Comparison of ENCODE assay signal across 16 cellular contexts in genomic region chr9:127563579-127563978, GRCh38. TPM values are rescaled to one million over a fixed set of nuclear protein-coding genes. Genes with fewer than 3 reads are reported as not detected.
DNase-seq lines count a peak whose midpoint lies in the region; ATAC-seq and TF ChIP-seq lines count a peak whose summit lies in the region.
"Had no signal": no experiment of that assay in that cellular context is flagged by ENCODE, and none has a peak within 500 bp of the region (broad histone marks: within the 10 kb centered on the region; RNA-seq: fewer than 3 reads in every experiment).

No MANE protein-coding gene starts in this region.

- no peak overlapping the region for H2AFZ ChIP-seq in GM23338
- H2AFZ ChIP-seq in mesenchymal stem cell (ENCODE audit: low read depth, low read length), result no peak overlapping the region

- no peak for ATAC-seq in GM23338
- no peak for ATAC-seq in HG03469 (IDR thresholded peaks at IDR 0.05; ENCODE audit: unreplicated experiment)

- H3K27me3 Mint-ChIP-seq in GM23338 (ENCODE audit: insufficient read depth, low read depth, poor library complexity), result peaks cover 13% of the 10 kb centered on the region
- H3K27me3 Mint-ChIP-seq: activated CD4-positive, alpha-beta T cell treated with anti-CD3 and anti-CD28 coated beads, Interleukin-2, amount 10 ng/mL, durations not matched to agents 7 days and 5 days had no signal

- peak overlapping the region; percentile 32; the same call in 1 of the 2 replicates for H3K27ac ChIP-seq in GM23338 (ENCODE audit: low read depth)
- peak overlapping the region; percentile 86 for H3K27ac ChIP-seq in mesenchymal stem cell (ENCODE audit: low read length, poor library complexity, severe bottlenecking)
- peak overlapping the region; percentile 56 to 82 for H3K27ac ChIP-seq in testis
- H3K27ac ChIP-seq in effector memory CD4-positive, alpha-beta T cell (ENCODE audit: insufficient read depth, low read length, poor library complexity, severe bottlenecking), result no peak overlapping the region

- H3K14ac ChIP-seq in mesenchymal stem cell (ENCODE audit: low read length in 2 of 2), result no peak overlapping the region

- H3K9ac ChIP-seq in adipocyte (ENCODE audit: low read length) (peak overlapping the region; percentile 80), mesenchymal stem cell (ENCODE audit: low read length) (peak overlapping the region; percentile 85)

- H3K9me3 Mint-ChIP-seq in GM23338, result no peaks in the 10 kb centered on the region
- H3K9me3 Mint-ChIP-seq: activated CD4-positive, alpha-beta T cell treated with anti-CD3 and anti-CD28 coated beads, Interleukin-2, amount 10 ng/mL, durations not matched to agents 7 days and 5 days; T-helper 2 cell treated with Interferon-gamma antibody and Interleukin-4, amounts not matched to agents 5 μg/mL and 100 μg/mL, for 36 hours had no signal

- no peaks in the 10 kb centered on the region; the same call in 1 of the 2 replicates for H3K27me3 ChIP-seq in GM23338 (ENCODE audit: insufficient read depth)
- H3K27me3 ChIP-seq in adipocyte (replicated peaks; ENCODE audit: control insufficient read depth, insufficient read depth, low read length), result no peaks in the 10 kb centered on the region
- no peaks in the 10 kb centered on the region for H3K27me3 ChIP-seq in mesenchymal stem cell (ENCODE audit: control insufficient read depth in 1 of 2, insufficient read depth in 1 of 2, low read length in 2 of 2)
- no peaks in the 10 kb centered on the region for H3K27me3 ChIP-seq in testis
- no peaks in the 10 kb centered on the region for H3K27me3 ChIP-seq in effector memory CD4-positive, alpha-beta T cell (replicated peaks; ENCODE audit: control insufficient read depth, insufficient read depth, low read length, poor library complexity, severe bottlenecking)

- no peak overlapping the region for H2BK15ac ChIP-seq in mesenchymal stem cell (ENCODE audit: low read depth, poor library complexity, severe bottlenecking)

- no peak overlapping the region for H2BK5ac ChIP-seq in mesenchymal stem cell (ENCODE audit: low read depth, low read length, poor library complexity, severe bottlenecking)

- peaks cover 18% of the 10 kb centered on the region for H4K20me1 ChIP-seq in GM23338 (replicated peaks; ENCODE audit: insufficient read depth)

- H3K36me3 ChIP-seq in GM23338 (ENCODE audit: insufficient read depth), result no peaks in the 10 kb centered on the region; the same call in 1 of the 2 replicates
- peaks cover 31% of the 10 kb centered on the region for H3K36me3 ChIP-seq in adipocyte (ENCODE audit: control insufficient read depth, insufficient read depth, low read length, severe bottlenecking)
- peaks cover 56 to 59% of the 10 kb centered on the region in 2 experiments for H3K36me3 ChIP-seq in mesenchymal stem cell (ENCODE audit: control insufficient read depth in 1 of 2, insufficient read depth in 2 of 2, low read depth in 1 of 2, low read length in 2 of 2)
- H3K36me3 ChIP-seq in testis (ENCODE audit: low read depth, missing control alignments), result no peaks in the 10 kb centered on the region
- no peaks in the 10 kb centered on the region for H3K36me3 ChIP-seq in effector memory CD4-positive, alpha-beta T cell (ENCODE audit: control insufficient read depth, insufficient read depth, low read length)

- WGBS in mesenchymal stem cell, result 85% methylated on average over 10 of the region's 13 CpGs
- 84 to 89% methylated on average over 13 of the region's 13 CpGs for WGBS in testis, 2 donors

- H3K9me3 ChIP-seq in adipocyte (ENCODE audit: control insufficient read depth, low read length) (no peaks in the 10 kb centered on the region), mesenchymal stem cell (ENCODE audit: control insufficient read depth, low read length) (no peaks in the 10 kb centered on the region), testis (no peaks in the 10 kb centered on the region)
- no peaks in the 10 kb centered on the region for H3K9me3 ChIP-seq in effector memory CD4-positive, alpha-beta T cell (ENCODE audit: control insufficient read depth, low read length)

- no peak overlapping the region for H4K8ac ChIP-seq in mesenchymal stem cell (ENCODE audit: low read length)

- DNase-seq in GM23338 (ENCODE audit: low spot score) (no peak), adipocyte (ENCODE audit: low read depth) (no peak), mesenchymal stem cell (no peak), testis (no peak), activated gamma-delta T cell treated with Interleukin-2 at 50 U/mL for 16 hours (no peak), NCI-H146 (lab: John Stamatoyannopoulos, UW) (no peak)
- no peak for DNase-seq in effector memory CD4-positive, alpha-beta T cell
- DNase-seq: activated CD4-positive, alpha-beta T cell treated with anti-CD3 and anti-CD28 coated beads, Interleukin-2, amount 10 ng/mL, durations not matched to agents 7 days and 5 days; amygdala; GOT3; Karpas-422; NCI-H1694 treated with DMSO at 0.1 percent for 48 hours; posterior cingulate gyrus; stimulated activated CD4-positive, alpha-beta T cell treated with anti-CD3 and anti-CD28 coated beads, Interleukin-1b, Interleukin-23, amount 100 ng/mL, for 48 hours had no signal

- H3K4me2 ChIP-seq in GM23338 (no peak overlapping the region), mesenchymal stem cell (ENCODE audit: low read length, poor library complexity, severe bottlenecking) (peak overlapping the region; percentile 13)

- H3K4me3 ChIP-seq in GM23338 (no peak overlapping the region), adipocyte (ENCODE audit: low read length) (no peak overlapping the region), mesenchymal stem cell (ENCODE audit: insufficient read depth in 1 of 2, low read depth in 1 of 2, low read length in 2 of 2) (peak overlapping the region in 1 of 2 experiments; percentile 68), testis (no peak overlapping the region)
- no peak overlapping the region for H3K4me3 ChIP-seq in effector memory CD4-positive, alpha-beta T cell (ENCODE audit: insufficient read depth, low read depth, low read length, poor library complexity, severe bottlenecking)

- no peak overlapping the region for H2AK5ac ChIP-seq in mesenchymal stem cell (ENCODE audit: low read length, severe bottlenecking)

- no peak for TF ChIP-seq CTCF in GM23338 (conservative IDR thresholded peaks at IDR 0.05; ENCODE audit: low read depth in 2 of 2)
- no peak for TF ChIP-seq CTCF in testis (IDR thresholded peaks at IDR 0.05)

- H3K79me1 ChIP-seq in mesenchymal stem cell (replicated peaks; ENCODE audit: low read length, poor library complexity, severe bottlenecking), result no peaks in the 10 kb centered on the region

- intact Hi-C loops in testis (cut with DNase I; ENCODE audit: low total_unique reads), result no loop called here

- no peak for TF ChIP-seq POLR2A in testis (IDR thresholded peaks at IDR 0.05)

- H3F3A ChIP-seq in GM23338 (replicated peaks; ENCODE audit: low read depth), result peaks cover 15% of the 10 kb centered on the region; the same call in 1 of the 2 replicates

- no peak overlapping the region for H3K4me3 Mint-ChIP-seq in GM23338
- H3K4me3 Mint-ChIP-seq: activated CD4-positive, alpha-beta T cell treated with anti-CD3 and anti-CD28 coated beads, Interleukin-2, amount 10 ng/mL, durations not matched to agents 7 days and 5 days; T-helper 2 cell treated with Interferon-gamma antibody and Interleukin-4, amounts not matched to agents 5 μg/mL and 100 μg/mL, for 36 hours had no signal

- H3K4me1 ChIP-seq in GM23338 (ENCODE audit: insufficient read depth) (peaks cover 20% of the 10 kb centered on the region), adipocyte (ENCODE audit: control insufficient read depth, insufficient read depth, low read length) (peaks cover 44% of the 10 kb centered on the region), mesenchymal stem cell (ENCODE audit: control insufficient read depth, insufficient read depth, low read depth, low read length) (peaks cover 54% of the 10 kb centered on the region), testis (peaks cover 20% of the 10 kb centered on the region)
- peaks cover 30% of the 10 kb centered on the region for H3K4me1 ChIP-seq in effector memory CD4-positive, alpha-beta T cell (ENCODE audit: control insufficient read depth, insufficient read depth, low read length, poor library complexity, severe bottlenecking)

- no peak overlapping the region for H3K23ac ChIP-seq in mesenchymal stem cell (ENCODE audit: low read length in 2 of 2)

- H3K79me2 ChIP-seq in GM23338 (replicated peaks; ENCODE audit: insufficient read depth), result peaks cover 77% of the 10 kb centered on the region

- H3K36me3 Mint-ChIP-seq in GM23338 (ENCODE audit: low read depth), result peaks cover 5% of the 10 kb centered on the region; the same call in 2 of the 3 replicates

- H4K91ac ChIP-seq in mesenchymal stem cell (ENCODE audit: low read length), result no peak overlapping the region

- no peaks in the 10 kb centered on the region for H3K9me2 ChIP-seq in GM23338 (ENCODE audit: insufficient read depth)

- peak overlapping the region; percentile 24 to 76 for H3K4ac ChIP-seq in mesenchymal stem cell (ENCODE audit: low read depth in 1 of 2, low read length in 2 of 2)

- H2BK12ac ChIP-seq in mesenchymal stem cell (ENCODE audit: low read length in 2 of 2), result no peak overlapping the region

- no peak overlapping the region for H3K27ac Mint-ChIP-seq in GM23338
- H3K27ac Mint-ChIP-seq: activated CD4-positive, alpha-beta T cell treated with anti-CD3 and anti-CD28 coated beads, Interleukin-2, amount 10 ng/mL, durations not matched to agents 7 days and 5 days; T-helper 2 cell treated with Interferon-gamma antibody and Interleukin-4, amounts not matched to agents 5 μg/mL and 100 μg/mL, for 36 hours had no signal

- peaks cover 47% of the 10 kb centered on the region for H3K4me1 Mint-ChIP-seq in GM23338

- H3K18ac ChIP-seq in mesenchymal stem cell (ENCODE audit: low read depth in 1 of 2, low read length in 2 of 2), result peak overlapping the region in 1 of 2 experiments; percentile 77

- no peak overlapping the region for H2BK120ac ChIP-seq in mesenchymal stem cell (ENCODE audit: low read depth, low read length)

TF ChIP-seq in GM23338, 12 proteins besides CTCF, POLR2A, EP300 and RAD21 (continues in another document):
- TF ChIP-seq POLR2AphosphoS5 (IDR thresholded peaks at IDR 0.05; ENCODE audit: low read depth), result no peak

RNA-seq across cellular contexts. Expression of gene STXBP1, which starts 48.5 kb away (rescaled TPM):
- 48.6 and 76.4 TPM in 2 replicates for total RNA-seq in GM23338 (2014; rRNA removed; shearing (Covaris generic))
- polyA plus RNA-seq in GM23338 (2016; fragmentation: Nextera tagmentation; extraction: Ambion mirVana) (45.8 and 50.4 TPM in 2 replicates), testis (ENCODE audit: insufficient read depth, low read depth, low replicate concordance) (21.2 TPM)
- polyA plus RNA-seq in mesenchymal stem cell (2013, experiment 1 of 2), result 41.1 TPM
- 40.3 TPM for polyA plus RNA-seq in mesenchymal stem cell (2013, experiment 2 of 2)
- total RNA-seq in testis, result 10 to 100 TPM; 33.1 to 36.1 TPM
